Comparison of ENCODE assay signal across 8 cellular contexts in the genomic region with DNA sequence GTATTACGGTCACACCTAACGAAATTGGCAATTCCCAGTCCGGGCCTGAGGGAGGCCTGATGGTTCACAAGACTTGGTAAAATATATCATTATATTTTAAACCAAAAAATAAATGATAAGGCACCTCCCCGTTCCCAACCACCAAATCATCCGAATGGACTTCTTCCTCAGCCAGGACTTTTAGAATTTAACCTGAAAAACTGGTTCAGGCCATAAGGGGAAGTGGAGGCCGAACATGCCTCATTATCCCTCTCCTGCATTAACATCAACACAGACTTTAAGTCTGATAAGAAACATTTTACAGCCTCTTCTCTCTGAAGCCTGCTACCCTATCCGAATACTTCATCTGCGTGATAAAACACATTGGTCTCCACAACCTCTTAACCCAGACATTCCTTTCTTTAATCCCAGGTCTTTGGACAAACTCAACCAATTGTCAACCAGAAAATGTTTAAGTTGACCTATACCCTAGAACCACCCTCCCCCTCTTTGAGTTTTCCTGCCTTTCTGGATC. TPM values are rescaled to one million over a fixed set of nuclear protein-coding genes. Genes with fewer than 3 reads are reported as not detected.
DNase-seq lines count a peak whose midpoint lies in the region; ATAC-seq and TF ChIP-seq lines count a peak whose summit lies in the region.

No MANE protein-coding gene starts in this region.

- TF ChIP-seq CTCF in GM12864 (IDR thresholded peaks at IDR 0.05; ENCODE audit: low read depth, low read length, missing control alignments) (no peak), RWPE2 (IDR thresholded peaks at IDR 0.05; ENCODE audit: poor library complexity, severe bottlenecking) (no peak), esophagus squamous epithelium (IDR thresholded peaks at IDR 0.05) (no peak), psoas muscle (IDR thresholded peaks at IDR 0.05) (no peak)

- DNase-seq in GM12864 (ENCODE audit: low read depth) = no peak
- DNase-seq in RWPE2 (ENCODE audit: low spot score) = no peak
- DNase-seq in esophagus squamous epithelium (lab: John Stamatoyannopoulos, UW) = no peak
- DNase-seq in psoas muscle = no peak
- DNase-seq in LoVo (ENCODE audit: low spot score) = no peak
- no peak for DNase-seq in NCI-H1694 (lab: John Stamatoyannopoulos, UW)
- DNase-seq in NCI-H1694 treated with DMSO at 0.1 percent for 48 hours (lab: John Stamatoyannopoulos, UW) = no peak
- DNase-seq in GM19238 (ENCODE audit: insufficient read length, low spot score) = no peak

- H3K36me3 ChIP-seq in RWPE2 (ENCODE audit: low read depth) (no peaks in the 10 kb centered on the region), esophagus squamous epithelium (no peaks in the 10 kb centered on the region), psoas muscle (ENCODE audit: insufficient read depth in 1 of 2, low read depth in 1 of 2) (no peaks in the 10 kb centered on the region)

- WGBS in esophagus squamous epithelium, 2 donors = 34 to 41% methylated on average over 8 of the region's 8 CpGs
- WGBS in psoas muscle, 3 donors = 40 to 47% (median 46%) methylated on average over 8 of the region's 8 CpGs

- intact Hi-C loops in esophagus squamous epithelium (cut with DNase I) = no loop called here
- intact Hi-C loops in psoas muscle (cut with DNase I) = loop anchor here in 1 of 2 donors (5.0 kb wide), 1 partner anchor 92 kb away; no protein-coding TSS in a partner anchor

- TF ChIP-seq POLR2A in esophagus squamous epithelium (IDR thresholded peaks at IDR 0.05) = no peak

- no peaks in the 10 kb centered on the region for H3K27me3 ChIP-seq in RWPE2 (ENCODE audit: insufficient read depth, poor library complexity, severe bottlenecking)
- no peaks in the 10 kb centered on the region for H3K27me3 ChIP-seq in esophagus squamous epithelium
- H3K27me3 ChIP-seq in psoas muscle (ENCODE audit: insufficient read depth in 3 of 3, low read length in 2 of 3) = no peaks in the 10 kb centered on the region

- ATAC-seq in RWPE2 (ENCODE audit: low read depth) = no peak
- no peak for ATAC-seq in psoas muscle

- H3K9me3 ChIP-seq in RWPE2 (ENCODE audit: severe bottlenecking) = peaks cover 13% of the 10 kb centered on the region
- H3K9me3 ChIP-seq in esophagus squamous epithelium = no peaks in the 10 kb centered on the region
- no peaks in the 10 kb centered on the region for H3K9me3 ChIP-seq in psoas muscle

- peak overlapping the region; percentile 64 for H3K27ac ChIP-seq in RWPE2 (ENCODE audit: poor library complexity, severe bottlenecking)
- peak overlapping the region; percentile 93 to 98 (median 96) for H3K27ac ChIP-seq in esophagus squamous epithelium
- H3K27ac ChIP-seq in psoas muscle = peak overlapping the region; percentile 97

- H3K4me3 ChIP-seq in GM12864 (ENCODE audit: low read depth, low read length) (peak overlapping the region; percentile 68; the same call in 1 of the 2 replicates), RWPE2 (ENCODE audit: severe bottlenecking) (peak overlapping the region; percentile 73), esophagus squamous epithelium (peak overlapping the region; percentile 75 to 84 (median 80)), psoas muscle (peak overlapping the region; percentile 83)

- H3K4me1 ChIP-seq in RWPE2 (ENCODE audit: insufficient read depth, poor library complexity, severe bottlenecking) (peaks cover 13% of the 10 kb centered on the region), esophagus squamous epithelium (peaks cover 5 to 34% (median 14%) of the 10 kb centered on the region in 3 donors), psoas muscle (peaks cover 17% of the 10 kb centered on the region)

RNA-seq across cellular contexts. Expression of gene SLC41A3, which starts 0.8 kb away (rescaled TPM):
- total RNA-seq in esophagus squamous epithelium (10 to 100 TPM; 17.7 to 46.5 (median 20.4) TPM), psoas muscle (10 to 100 TPM; 37.5 to 58.9 (median 45.3) TPM)
- 10 to 100 TPM; 28.7 to 36.9 (median 34.7) TPM for polyA plus RNA-seq in psoas muscle
